Comparison of ENCODE assay signal across 21 cellular contexts in genomic region chr1:167272375-167272957, GRCh38. TPM values are rescaled to one million over a fixed set of nuclear protein-coding genes. Genes with fewer than 3 reads are reported as not detected.
DNase-seq lines count a peak whose midpoint lies in the region; ATAC-seq and TF ChIP-seq lines count a peak whose summit lies in the region.
"Had no signal": no experiment of that assay in that cellular context is flagged by ENCODE, and none has a peak within 500 bp of the region (broad histone marks: within the 10 kb centered on the region; RNA-seq: fewer than 3 reads in every experiment).

No MANE protein-coding gene starts in this region.

- intact Hi-C loops in activated B cell treated with CpG ODN at 0.5 μM for 24 hours (cut with micrococcal nuclease), result no loop called here

- H3K27ac Mint-ChIP-seq in activated B cell treated with CpG ODN at 0.5 μM for 24 hours, result no peak overlapping the region
- H3K27ac Mint-ChIP-seq in activated CD8-positive, alpha-beta memory T cell treated with anti-CD3 and anti-CD28 coated beads, Interleukin-2, amount 10 ng/mL, durations not matched to agents 7 days and 5 days, result no peak overlapping the region
- H3K27ac Mint-ChIP-seq: activated CD4-positive, alpha-beta T cell treated with anti-CD3 and anti-CD28 coated beads, Interleukin-2, amount 10 ng/mL, durations not matched to agents 24 days and 14 days; activated naive CD8-positive, alpha-beta T cell treated with anti-CD3 and anti-CD28 coated beads for 36 hours; neural progenitor cell had no signal

- DNase-seq in SIG-M5 treated with dmso at 0.1 percent for 504 hours (lab: John Stamatoyannopoulos, UW; ENCODE audit: unreplicated experiment) (peak; percentile 25), SIG-M5 (lab: John Stamatoyannopoulos, UW) (no peak), NCI-H82 (lab: John Stamatoyannopoulos, UW) (peak; percentile 62), activated B cell treated with CpG ODN at 0.5 μM for 24 hours (no peak), pons (ENCODE audit: low spot score) (no peak)
- no peak for DNase-seq in activated CD8-positive, alpha-beta memory T cell treated with anti-CD3 and anti-CD28 coated beads, Interleukin-2, amount 10 ng/mL, durations not matched to agents 7 days and 5 days
- DNase-seq: 8988T; activated CD4-positive, alpha-beta T cell treated with anti-CD3 and anti-CD28 coated beads, Interleukin-2, amount 10 ng/mL, durations not matched to agents 24 days and 14 days; activated naive CD8-positive, alpha-beta T cell treated with anti-CD3 and anti-CD28 coated beads for 36 hours; CD4-positive, alpha-beta memory T cell; dorsolateral prefrontal cortex; NCI-H1092; NCI-H187 treated with DMSO at 0.1 percent for 48 hours; NCI-H2227 treated with DMSO at 0.1 percent for 48 hours; SHP77 treated with DMSO at 0.1 percent for 48 hours; stomach; tibial artery had no signal

- H3K4me3 Mint-ChIP-seq in activated B cell treated with CpG ODN at 0.5 μM for 24 hours, result no peak overlapping the region
- no peak overlapping the region for H3K4me3 Mint-ChIP-seq in activated CD8-positive, alpha-beta memory T cell treated with anti-CD3 and anti-CD28 coated beads, Interleukin-2, amount 10 ng/mL, durations not matched to agents 7 days and 5 days
- H3K4me3 Mint-ChIP-seq: activated CD4-positive, alpha-beta T cell treated with anti-CD3 and anti-CD28 coated beads, Interleukin-2, amount 10 ng/mL, durations not matched to agents 24 days and 14 days; activated naive CD8-positive, alpha-beta T cell treated with anti-CD3 and anti-CD28 coated beads for 36 hours; CD4-positive, alpha-beta memory T cell; central memory CD8-positive, alpha-beta T cell; neural progenitor cell had no signal

- no peaks in the 10 kb centered on the region for H3K27me3 Mint-ChIP-seq in activated B cell treated with CpG ODN at 0.5 μM for 24 hours
- H3K27me3 Mint-ChIP-seq in activated CD8-positive, alpha-beta memory T cell treated with anti-CD3 and anti-CD28 coated beads, Interleukin-2, amount 10 ng/mL, durations not matched to agents 7 days and 5 days, result no peaks in the 10 kb centered on the region
- H3K27me3 Mint-ChIP-seq: activated CD4-positive, alpha-beta T cell treated with anti-CD3 and anti-CD28 coated beads, Interleukin-2, amount 10 ng/mL, durations not matched to agents 24 days and 14 days; activated naive CD8-positive, alpha-beta T cell treated with anti-CD3 and anti-CD28 coated beads for 36 hours; CD4-positive, alpha-beta memory T cell; central memory CD8-positive, alpha-beta T cell had no signal

- peaks cover 46% of the 10 kb centered on the region for H3K4me1 Mint-ChIP-seq in activated B cell treated with CpG ODN at 0.5 μM for 24 hours
- H3K4me1 Mint-ChIP-seq in activated CD8-positive, alpha-beta memory T cell treated with anti-CD3 and anti-CD28 coated beads, Interleukin-2, amount 10 ng/mL, durations not matched to agents 7 days and 5 days, result peaks cover 28% of the 10 kb centered on the region

- TF ChIP-seq CTCF in activated B cell treated with CpG ODN at 0.5 μM for 24 hours (IDR thresholded peaks at IDR 0.05), result no peak

- CTCF ChIA-PET in activated B cell treated with CpG ODN at 0.5 μM for 24 hours (lab: Charles Lee), result interaction anchor here (1.1 kb wide), 1 partner anchor 70 kb away, joined by 3 read pairs; no protein-coding TSS in a partner anchor
- CTCF ChIA-PET in activated CD8-positive, alpha-beta memory T cell treated with anti-CD3 and anti-CD28 coated beads, Interleukin-2, amount 10 ng/mL, durations not matched to agents 7 days and 5 days (lab: Charles Lee), result interaction anchor here (2.3 kb wide), 1 partner anchor 10 kb away, joined by 8 read pairs; no protein-coding TSS in a partner anchor

- POLR2A ChIA-PET in activated B cell treated with CpG ODN at 0.5 μM for 24 hours (lab: Charles Lee), result interaction anchor here (0.6 kb wide), 1 partner anchor 128 kb away, joined by 11 read pairs; no protein-coding TSS in a partner anchor

- H3K36me3 Mint-ChIP-seq in activated B cell treated with CpG ODN at 0.5 μM for 24 hours (ENCODE audit: low read depth), result peaks cover 2% of the 10 kb centered on the region
- peaks cover 3% of the 10 kb centered on the region for H3K36me3 Mint-ChIP-seq in activated CD8-positive, alpha-beta memory T cell treated with anti-CD3 and anti-CD28 coated beads, Interleukin-2, amount 10 ng/mL, durations not matched to agents 7 days and 5 days
- H3K36me3 Mint-ChIP-seq: CD4-positive, alpha-beta memory T cell had no signal

- H3K9me3 Mint-ChIP-seq in activated B cell treated with CpG ODN at 0.5 μM for 24 hours, result peaks cover 6% of the 10 kb centered on the region
- no peaks in the 10 kb centered on the region for H3K9me3 Mint-ChIP-seq in activated CD8-positive, alpha-beta memory T cell treated with anti-CD3 and anti-CD28 coated beads, Interleukin-2, amount 10 ng/mL, durations not matched to agents 7 days and 5 days (ENCODE audit: low read depth)
- H3K9me3 Mint-ChIP-seq: activated CD4-positive, alpha-beta T cell treated with anti-CD3 and anti-CD28 coated beads, Interleukin-2, amount 10 ng/mL, durations not matched to agents 24 days and 14 days; CD4-positive, alpha-beta memory T cell; central memory CD8-positive, alpha-beta T cell; neural progenitor cell had no signal

- ATAC-seq in activated B cell treated with CpG ODN at 0.5 μM for 24 hours (ENCODE audit: low read depth), result peak; percentile 23
- ATAC-seq in HG03039 (IDR thresholded peaks at IDR 0.05; ENCODE audit: unreplicated experiment), result no peak
- no peak for ATAC-seq in activated CD8-positive, alpha-beta memory T cell treated with anti-CD3 and anti-CD28 coated beads, Interleukin-2, amount 10 ng/mL, durations not matched to agents 7 days and 5 days
- ATAC-seq in GM18870 (IDR thresholded peaks at IDR 0.05; ENCODE audit: unreplicated experiment), result no peak

RNA-seq across cellular contexts. Expression of gene POU2F1, which starts 51.8 kb away (rescaled TPM):
- total RNA-seq in activated B cell treated with CpG ODN at 0.5 μM for 24 hours, result 30.5 and 35.5 TPM in 2 replicates
- 10 to 100 TPM; 20.7 to 24.6 TPM for total RNA-seq in activated CD8-positive, alpha-beta memory T cell treated with anti-CD3 and anti-CD28 coated beads, Interleukin-2, amount 10 ng/mL, durations not matched to agents 7 days and 5 days

Comparison
In these comparisons a context has a peak if more than half of its experiments do, and no peak if none do; other contexts are left out.
1. DNase-seq: peak in SIG-M5 treated with dmso at 0.1 percent for 504 hours (single experiment) and NCI-H82 (single experiment); none in SIG-M5 (single experiment), activated B cell treated with CpG ODN at 0.5 μM for 24 hours (single experiment), pons (single experiment) and activated CD8-positive, alpha-beta memory T cell treated with anti-CD3 and anti-CD28 coated beads, Interleukin-2, amount 10 ng/mL, durations not matched to agents 7 days and 5 days (single experiment).